Comparison of ENCODE assay signal across 9 cellular contexts in genomic region chr12:53065975-53066593, GRCh38. TPM values are rescaled to one million over a fixed set of nuclear protein-coding genes. Genes with fewer than 3 reads are reported as not detected.
DNase-seq lines count a peak whose midpoint lies in the region; ATAC-seq, FAIRE-seq and TF ChIP-seq lines count a peak whose summit lies in the region.
"Had no signal": no experiment of that assay in that cellular context is flagged by ENCODE, and none has a peak within 500 bp of the region (broad histone marks: within the 10 kb centered on the region; RNA-seq: fewer than 3 reads in every experiment).

No MANE protein-coding gene starts in this region.

- 21 to 31% methylated on average over 16 of the region's 16 CpGs for WGBS in sigmoid colon, 2 donors

- H3K9ac ChIP-seq in astrocyte (ENCODE audit: low read length) = peak overlapping the region; percentile 62

- no peaks in the 10 kb centered on the region for H3K27me3 Mint-ChIP-seq in T-helper 2 cell treated with Interferon-gamma antibody and Interleukin-4, amounts not matched to agents 5 μg/mL and 100 μg/mL, for 36 hours (ENCODE audit: low read depth)
- H3K27me3 Mint-ChIP-seq in astrocyte (ENCODE audit: low read depth, unreplicated experiment) = no peaks in the 10 kb centered on the region

- no peak for TF ChIP-seq EP300 in sigmoid colon (IDR thresholded peaks at IDR 0.05)

- H3K4me1 ChIP-seq in astrocyte (ENCODE audit: insufficient read depth, low read length) = peaks cover 49% of the 10 kb centered on the region
- peaks cover 0 to 66% (median 48%) of the 10 kb centered on the region in 4 donors for H3K4me1 ChIP-seq in sigmoid colon

- peak; percentile 72 for FAIRE-seq in G401.6 (lab: Jason Lieb, UNC)
- peak; percentile 52 for FAIRE-seq in astrocyte (lab: Jason Lieb, UNC)
- FAIRE-seq: endometrium had no signal

- H3K36me3 Mint-ChIP-seq in T-helper 2 cell treated with Interferon-gamma antibody and Interleukin-4, amounts not matched to agents 5 μg/mL and 100 μg/mL, for 36 hours (ENCODE audit: low read depth) = peaks cover 22% of the 10 kb centered on the region
- H3K36me3 Mint-ChIP-seq in astrocyte (ENCODE audit: low read depth, unreplicated experiment) = peaks cover 37% of the 10 kb centered on the region

- H3K9me3 ChIP-seq in astrocyte (ENCODE audit: insufficient read depth, low read depth, low read length) (no peaks in the 10 kb centered on the region), sigmoid colon (no peaks in the 10 kb centered on the region)

- intact Hi-C loops in sigmoid colon (cut with DNase I) = loop anchor here (1.0 to 5.0 kb wide), 2 partner anchors 33 to 131 kb away; no protein-coding TSS in a partner anchor

- DNase-seq in NCI-H1048 (lab: John Stamatoyannopoulos, UW) (peak; percentile 26), astrocyte (ENCODE audit: low read depth) (peak; percentile 47), hepatic stellate cell (ENCODE audit: low spot score) (peak; percentile 92), sigmoid colon (peak; percentile 95), GF-D8 (lab: John Stamatoyannopoulos, UW) (no peak)
- DNase-seq in T-helper 2 cell treated with Interferon-gamma antibody and Interleukin-4, amounts not matched to agents 5 μg/mL and 100 μg/mL, for 36 hours (ENCODE audit: low spot score) = peak; percentile 39

- peak overlapping the region; percentile 44 for H2AFZ ChIP-seq in astrocyte (ENCODE audit: low read depth, low read length)

- no peak overlapping the region for H3K4me3 ChIP-seq in astrocyte (ENCODE audit: insufficient read depth, low read depth, low read length)
- no peak overlapping the region for H3K4me3 ChIP-seq in sigmoid colon

- H3K4me3 Mint-ChIP-seq in T-helper 2 cell treated with Interferon-gamma antibody and Interleukin-4, amounts not matched to agents 5 μg/mL and 100 μg/mL, for 36 hours = no peak overlapping the region
- no peak overlapping the region for H3K4me3 Mint-ChIP-seq in astrocyte (ENCODE audit: unreplicated experiment)

- H3K9me3 Mint-ChIP-seq in T-helper 2 cell treated with Interferon-gamma antibody and Interleukin-4, amounts not matched to agents 5 μg/mL and 100 μg/mL, for 36 hours = no peaks in the 10 kb centered on the region
- H3K9me3 Mint-ChIP-seq in astrocyte (ENCODE audit: unreplicated experiment) = no peaks in the 10 kb centered on the region

- H4K20me1 ChIP-seq in astrocyte (ENCODE audit: insufficient read depth, low read length) = peaks cover 22% of the 10 kb centered on the region

- no peak overlapping the region for H3K27ac Mint-ChIP-seq in T-helper 2 cell treated with Interferon-gamma antibody and Interleukin-4, amounts not matched to agents 5 μg/mL and 100 μg/mL, for 36 hours
- no peak overlapping the region for H3K27ac Mint-ChIP-seq in astrocyte (ENCODE audit: unreplicated experiment)

- peaks cover 5% of the 10 kb centered on the region for H3K79me2 ChIP-seq in astrocyte (ENCODE audit: insufficient read depth, low read length)

- peak overlapping the region; percentile 62 for H3K27ac ChIP-seq in astrocyte (ENCODE audit: low read depth, low read length)
- H3K27ac ChIP-seq in sigmoid colon = peak overlapping the region; percentile 64 to 83 (median 66)

- no peaks in the 10 kb centered on the region for H3K27me3 ChIP-seq in astrocyte (ENCODE audit: insufficient read depth, low read length)
- no peaks in the 10 kb centered on the region for H3K27me3 ChIP-seq in sigmoid colon

- TF ChIP-seq POLR2A in sigmoid colon (IDR thresholded peaks at IDR 0.05) = no peak

- peaks cover 2% of the 10 kb centered on the region for H3K4me1 Mint-ChIP-seq in T-helper 2 cell treated with Interferon-gamma antibody and Interleukin-4, amounts not matched to agents 5 μg/mL and 100 μg/mL, for 36 hours (ENCODE audit: low read depth)
- peaks cover 22% of the 10 kb centered on the region for H3K4me1 Mint-ChIP-seq in astrocyte (ENCODE audit: low read depth, unreplicated experiment)

- H3K36me3 ChIP-seq in astrocyte (ENCODE audit: insufficient read depth, low read length) = peaks cover 7% of the 10 kb centered on the region
- peaks cover 0 to 91% (median 16%) of the 10 kb centered on the region in 4 donors for H3K36me3 ChIP-seq in sigmoid colon

- ATAC-seq in HG03025 (IDR thresholded peaks at IDR 0.05; ENCODE audit: low FRiP score, unreplicated experiment) = no peak

- peak overlapping the region; percentile 60 for H3K4me2 ChIP-seq in astrocyte (ENCODE audit: low read length)

- TF ChIP-seq CTCF in astrocyte (IDR thresholded peaks at IDR 0.05; ENCODE audit: insufficient read depth, low read depth, low read length) (peak; percentile 84), sigmoid colon (IDR thresholded peaks at IDR 0.05) (peak; percentile 82 to 95 (median 90))

RNA-seq across cellular contexts. Expression of gene SPRYD3, which starts 13.1 kb away (rescaled TPM):
- total RNA-seq in astrocyte (21.8 and 22.8 TPM in 2 replicates), sigmoid colon (10 to 100 TPM; 31.9 to 41.4 (median 35.7) TPM)
- 10 to 100 TPM; 20.1 to 33.4 (median 27.0) TPM for polyA plus RNA-seq in sigmoid colon

RNA-seq across cellular contexts. Expression of gene TNS2, which starts 16.2 kb away (rescaled TPM):
- total RNA-seq in astrocyte (15.4 and 21.1 TPM in 2 replicates), sigmoid colon (100 to 1,000 TPM; 109 to 117 (median 113) TPM)
- 10 to 100 TPM; 12.5 to 60.1 (median 47.4) TPM for polyA plus RNA-seq in sigmoid colon

RNA-seq across cellular contexts. Expression of gene IGFBP6, which starts 31.4 kb away (rescaled TPM):
- total RNA-seq in astrocyte = 20.8 and 26.3 TPM in 2 replicates
- total RNA-seq in sigmoid colon = 100 to 1,000 TPM; 127 to 444 (median 384) TPM
- polyA plus RNA-seq in sigmoid colon = 100 to 1,000 TPM in 1 of 3 donors, 10 to 100 TPM in 1, 1 to 10 TPM in 1; 3.0 to 133 (median 35.9) TPM

RNA-seq across cellular contexts. Expression of gene SOAT2, which starts 37.2 kb away (rescaled TPM):
- total RNA-seq in astrocyte (not detected in 2 replicates), sigmoid colon (under 1 TPM in 2 of 4 donors, not detected in 2; 0.41 to 0.55 TPM)
- polyA plus RNA-seq in sigmoid colon = under 1 TPM in 1 of 3 donors, not detected in 2; 0.09 TPM

RNA-seq across cellular contexts. Expression of gene EIF4B, which starts 59.8 kb away (rescaled TPM):
- total RNA-seq in astrocyte = 231 and 242 TPM in 2 replicates
- 100 to 1,000 TPM; 475 to 575 (median 524) TPM for total RNA-seq in sigmoid colon
- polyA plus RNA-seq in sigmoid colon = 100 to 1,000 TPM; 136 to 233 (median 218) TPM
